In genomic region chr10:101262147-101262546, GRCh38 we compare ENCODE assay signal across 19 cellular contexts. TPM values are rescaled to one million over a fixed set of nuclear protein-coding genes. Genes with fewer than 3 reads are reported as not detected.
DNase-seq lines count a peak whose midpoint lies in the region; ATAC-seq and TF ChIP-seq lines count a peak whose summit lies in the region.
"Had no signal": no experiment of that assay in that cellular context is flagged by ENCODE, and none has a peak within 500 bp of the region (broad histone marks: within the 10 kb centered on the region; RNA-seq: fewer than 3 reads in every experiment).

No MANE protein-coding gene starts in this region.

- H3K36me3 Mint-ChIP-seq in nephron (ENCODE audit: low read depth): peaks cover 4% of the 10 kb centered on the region
- peaks cover 3% of the 10 kb centered on the region for H3K36me3 Mint-ChIP-seq in effector memory CD8-positive, alpha-beta T cell (ENCODE audit: insufficient read depth)
- H3K36me3 Mint-ChIP-seq: IgD-negative memory B cell had no signal

- no peak overlapping the region for H3K4me3 ChIP-seq in H7 (ENCODE audit: insufficient read depth, low read depth, low read length)
- no peak overlapping the region for H3K4me3 ChIP-seq in WERI-Rb-1 (ENCODE audit: low read depth, low read length)
- H3K4me3 ChIP-seq in breast epithelium: no peak overlapping the region

- peak overlapping the region; percentile 7 to 33 (median 22) for H3K4me3 Mint-ChIP-seq in nephron
- no peak overlapping the region for H3K4me3 Mint-ChIP-seq in effector memory CD8-positive, alpha-beta T cell
- H3K4me3 Mint-ChIP-seq: CD4-positive, alpha-beta T cell; HFFc6 had no signal

- H3K27me3 ChIP-seq in H7 (ENCODE audit: control insufficient read depth, insufficient read depth, low read length): peaks cover 9% of the 10 kb centered on the region
- no peaks in the 10 kb centered on the region for H3K27me3 ChIP-seq in WERI-Rb-1 (ENCODE audit: insufficient read depth, low read depth, severe bottlenecking)
- H3K27me3 ChIP-seq in breast epithelium: peaks cover 0 to 6% of the 10 kb centered on the region in 2 donors

- no peaks in the 10 kb centered on the region for H3K36me3 ChIP-seq in H7 (replicated peaks; ENCODE audit: control insufficient read depth, insufficient read depth, low read length)
- H3K36me3 ChIP-seq in WERI-Rb-1: no peaks in the 10 kb centered on the region
- no peaks in the 10 kb centered on the region for H3K36me3 ChIP-seq in breast epithelium

- intact Hi-C loops in breast epithelium (cut with DNase I; ENCODE audit: low total_unique reads): no loop called here

- ATAC-seq in GM19351 (IDR thresholded peaks at IDR 0.05; ENCODE audit: unreplicated experiment) (no peak), HG03565 (IDR thresholded peaks at IDR 0.05; ENCODE audit: unreplicated experiment) (no peak)
- no peak for ATAC-seq in effector memory CD8-positive, alpha-beta T cell (replicated peaks)
- ATAC-seq: HepG2 had no signal

- DNase-seq in H7 (peak; percentile 51), WERI-Rb-1 (no peak), breast epithelium (ENCODE audit: low spot score in 2 of 2) (no peak)
- no peak for DNase-seq in effector memory CD8-positive, alpha-beta T cell
- DNase-seq: AML-193; CD4-positive, alpha-beta T cell; DMS153; DMS79; GDM1; HCEC 1CT; HFFc6; KBM-7 had no signal

- H3K27ac Mint-ChIP-seq in nephron: peak overlapping the region; percentile 80 to 92 (median 87)
- peak overlapping the region in 1 of 2 donors; percentile 54 for H3K27ac Mint-ChIP-seq in effector memory CD8-positive, alpha-beta T cell
- H3K27ac Mint-ChIP-seq: CD4-positive, alpha-beta T cell; HFFc6; IgD-negative memory B cell had no signal

- peaks cover 8% of the 10 kb centered on the region for H3K9me3 Mint-ChIP-seq in nephron
- no peaks in the 10 kb centered on the region for H3K9me3 Mint-ChIP-seq in effector memory CD8-positive, alpha-beta T cell
- H3K9me3 Mint-ChIP-seq: HFFc6 had no signal

- peaks cover 26% of the 10 kb centered on the region for H3K27me3 Mint-ChIP-seq in nephron (ENCODE audit: low read depth)
- H3K27me3 Mint-ChIP-seq in effector memory CD8-positive, alpha-beta T cell: peaks cover 20 to 50% of the 10 kb centered on the region in 2 donors

- no peaks in the 10 kb centered on the region for H3K4me1 ChIP-seq in breast epithelium

- H3K27ac ChIP-seq in WERI-Rb-1 (peak overlapping the region; percentile 83), breast epithelium (no peak overlapping the region)
- H3K27ac ChIP-seq: C4-2B had no signal

- TF ChIP-seq CTCF in WERI-Rb-1 (IDR thresholded peaks at IDR 0.05; ENCODE audit: low read depth, low read length): no peak
- no peak for TF ChIP-seq CTCF in nephron (IDR thresholded peaks at IDR 0.05; ENCODE audit: unreplicated experiment in 3 of 3)
- no peak for TF ChIP-seq CTCF in breast epithelium (IDR thresholded peaks at IDR 0.05)

- H3K9me3 ChIP-seq in WERI-Rb-1 (ENCODE audit: severe bottlenecking): no peaks in the 10 kb centered on the region
- H3K9me3 ChIP-seq in breast epithelium: peaks cover 7 to 8% of the 10 kb centered on the region in 2 donors

- no peak for TF ChIP-seq POLR2A in breast epithelium (IDR thresholded peaks at IDR 0.05)

- H3K4me1 Mint-ChIP-seq in nephron: peaks cover 45% of the 10 kb centered on the region
- no peaks in the 10 kb centered on the region for H3K4me1 Mint-ChIP-seq in effector memory CD8-positive, alpha-beta T cell (ENCODE audit: low read depth in 2 of 2)
- H3K4me1 Mint-ChIP-seq: IgD-negative memory B cell had no signal

RNA-seq across cellular contexts. Expression of gene LBX1, which starts 32.9 kb away (rescaled TPM):
- total RNA-seq in H7 (2014; rRNA removed; shearing (Covaris generic)): not detected in 2 replicates
- not detected for total RNA-seq in breast epithelium
- total RNA-seq: CD4-positive, alpha-beta T cell; H4; HepG2; HFFc6 had no signal

Comparison
In these comparisons a context has a peak if more than half of its experiments do, and no peak if none do; other contexts are left out.
1. H3K4me3 Mint-ChIP-seq: peak in nephron (3 of 3); none in effector memory CD8-positive, alpha-beta T cell (0 of 2).